ENCODE assay signal across 1 cellular context in the genomic region with DNA sequence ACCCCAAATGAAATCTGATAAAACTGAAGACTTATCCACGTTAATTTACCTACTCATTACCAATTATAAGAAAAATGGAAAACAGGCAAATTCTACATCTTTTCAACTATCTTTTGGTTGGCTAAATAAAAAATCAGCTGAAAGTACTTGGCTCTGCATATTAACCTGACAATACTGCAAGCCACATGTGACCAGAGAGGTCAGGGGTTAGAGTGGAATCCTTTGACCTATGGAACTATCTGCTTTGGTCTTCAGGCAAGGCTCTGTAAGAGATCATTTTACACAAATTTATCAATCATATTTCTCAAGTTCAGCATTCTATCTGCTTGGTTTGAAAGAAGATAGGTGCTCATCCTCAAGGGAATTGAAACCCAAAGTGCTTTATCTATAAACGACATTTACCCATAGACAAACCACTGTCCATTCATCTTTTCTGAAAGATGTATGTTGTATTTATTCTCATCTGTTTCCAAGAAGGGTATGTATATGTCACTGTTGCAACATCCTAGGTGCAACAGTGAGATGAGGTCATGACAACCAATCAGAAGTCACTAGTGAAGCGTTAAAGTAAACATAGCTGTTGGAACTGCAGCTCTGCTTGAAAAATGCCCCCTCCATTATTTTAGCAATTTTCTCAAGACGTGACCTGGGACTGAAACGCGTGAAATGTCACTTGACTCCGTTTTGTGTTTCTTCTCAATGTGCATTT.
TF ChIP-seq lines count a peak whose summit lies in the region.

No MANE protein-coding gene starts in this region.

TF ChIP-seq in GM23338, 12 proteins besides CTCF, POLR2A, EP300 and RAD21 (continued from another document):
- TF ChIP-seq ZNF462 (CRISPR knock-in tag; IDR thresholded peaks at IDR 0.05) (no peak), NANOG (IDR thresholded peaks at IDR 0.05; ENCODE audit: borderline replicate concordance) (no peak), ETS1 (IDR thresholded peaks at IDR 0.05) (no peak), EZH2phosphoT487 (IDR thresholded peaks at IDR 0.05; ENCODE audit: unreplicated experiment) (no peak)
TF ChIP-seq in GM23338: peak in this region for 0.
